Comparison of ENCODE assay signal across 1 cellular context in genomic region chr17:28635506-28635905, GRCh38.
TF ChIP-seq lines count a peak whose summit lies in the region.

No MANE protein-coding gene starts in this region.

TF ChIP-seq in K562, 482 proteins besides CTCF, POLR2A, EP300 and RAD21:
- 0 out of 2 replicates have a peak, but pooled peaks have one; percentile 11 for TF ChIP-seq ZNF316 (IDR thresholded peaks at IDR 0.05)
- TF ChIP-seq ZBED1 (IDR thresholded peaks at IDR 0.05) = no peak
